8 cellular contexts compared by ENCODE assay signal in the genomic region with DNA sequence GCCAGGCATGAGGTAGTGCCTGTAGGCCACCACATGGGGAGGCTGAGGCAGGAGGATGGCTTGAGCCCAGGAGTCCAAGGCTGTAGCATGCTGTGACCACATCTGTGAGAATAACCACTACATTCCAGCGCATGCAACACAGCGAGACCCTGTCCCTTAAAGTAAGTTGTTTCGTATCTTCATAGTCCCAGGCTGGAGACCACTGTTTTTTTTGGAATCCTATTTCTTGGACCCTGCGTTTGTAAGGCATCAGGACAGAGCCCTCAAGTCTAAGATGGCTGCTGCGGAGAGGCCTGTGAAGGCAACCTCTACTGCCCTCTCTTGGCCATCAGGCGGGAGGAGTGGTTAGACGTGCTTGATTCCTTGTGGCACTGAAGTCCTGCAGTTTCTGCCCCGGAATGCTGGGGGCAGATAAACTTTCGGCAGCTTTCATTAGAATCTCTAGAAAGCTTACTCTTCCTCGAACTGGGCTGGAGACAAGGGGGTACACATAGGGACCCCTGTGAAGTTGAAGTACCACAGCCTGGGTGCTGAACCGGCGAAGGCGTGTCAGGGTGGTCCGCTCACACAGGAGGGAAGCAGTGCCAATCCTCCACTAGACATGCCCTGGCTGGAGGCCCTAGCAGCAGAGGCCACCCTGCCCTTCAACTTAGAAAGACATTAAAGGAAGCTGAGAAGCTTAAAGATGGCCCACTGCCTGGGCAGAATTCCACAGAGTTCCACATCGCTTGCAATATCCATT. TPM values are rescaled to one million over a fixed set of nuclear protein-coding genes. Genes with fewer than 3 reads are reported as not detected.
A peak's percentile ranks its signal among the peaks of the same experiment; 100 is the strongest.
DNase-seq lines count a peak whose midpoint lies in the region; ATAC-seq and TF ChIP-seq lines count a peak whose summit lies in the region.

No MANE protein-coding gene starts in this region.

- intact Hi-C loops in tibial artery (cut with DNase I; ENCODE audit: low total_unique reads) = no loop called here

- no peaks in the 10 kb centered on the region for H3K4me1 ChIP-seq in tibial artery

- no peaks in the 10 kb centered on the region for H3K9me3 Mint-ChIP-seq in endothelial cell (ENCODE audit: unreplicated experiment)
- no peaks in the 10 kb centered on the region for H3K9me3 Mint-ChIP-seq in osteocyte (ENCODE audit: unreplicated experiment)

- H3K27ac Mint-ChIP-seq in endothelial cell (ENCODE audit: unreplicated experiment) = no peak overlapping the region
- H3K27ac Mint-ChIP-seq in osteocyte (ENCODE audit: unreplicated experiment) = no peak overlapping the region

- H3K27ac ChIP-seq in coronary artery (no peak overlapping the region), tibial artery (no peak overlapping the region)

- H3K36me3 ChIP-seq in tibial artery = no peaks in the 10 kb centered on the region

- H3K36me3 Mint-ChIP-seq in endothelial cell (ENCODE audit: low read depth, unreplicated experiment) = peaks cover 8% of the 10 kb centered on the region
- H3K36me3 Mint-ChIP-seq in osteocyte (ENCODE audit: unreplicated experiment) = no peaks in the 10 kb centered on the region

- no peak overlapping the region for H3K4me3 Mint-ChIP-seq in endothelial cell (ENCODE audit: unreplicated experiment)
- no peak overlapping the region for H3K4me3 Mint-ChIP-seq in osteocyte (ENCODE audit: unreplicated experiment)

- H3K4me1 Mint-ChIP-seq in endothelial cell (ENCODE audit: unreplicated experiment) (no peaks in the 10 kb centered on the region), osteocyte (ENCODE audit: unreplicated experiment) (no peaks in the 10 kb centered on the region)

- no peaks in the 10 kb centered on the region for H3K27me3 ChIP-seq in tibial artery

- H3K4me3 ChIP-seq in coronary artery (no peak overlapping the region), tibial artery (no peak overlapping the region)

- DNase-seq in EH (ENCODE audit: low read depth) (peak; percentile 67), HT-29 (ENCODE audit: low spot score) (peak; percentile 66), SW480 (ENCODE audit: low spot score) (peak; percentile 33), endothelial cell (ENCODE audit: low spot score) (peak; percentile 67), osteocyte (ENCODE audit: extremely low spot score, unreplicated experiment) (no peak), coronary artery (ENCODE audit: low spot score) (no peak), tibial artery (no peak)

- TF ChIP-seq CTCF in endothelial cell (IDR thresholded peaks at IDR 0.05; ENCODE audit: unreplicated experiment) (peak; percentile 58), osteocyte (IDR thresholded peaks at IDR 0.05) (peak; percentile 56), coronary artery (IDR thresholded peaks at IDR 0.05) (no peak), tibial artery (IDR thresholded peaks at IDR 0.05) (no peak)

- no peak for ATAC-seq in HG02938 (IDR thresholded peaks at IDR 0.05; ENCODE audit: unreplicated experiment)

- no peaks in the 10 kb centered on the region for H3K9me3 ChIP-seq in tibial artery

- peaks cover 6% of the 10 kb centered on the region for H3K27me3 Mint-ChIP-seq in endothelial cell (ENCODE audit: unreplicated experiment)
- H3K27me3 Mint-ChIP-seq in osteocyte (ENCODE audit: unreplicated experiment) = no peaks in the 10 kb centered on the region

RNA-seq across cellular contexts. Expression of a gene that starts 36.6 kb away (rescaled TPM):
- 5.9 and 8.2 TPM in 2 replicates for total RNA-seq in HT-29 (2014; rRNA removed; shearing (Covaris generic))
- total RNA-seq in endothelial cell (ENCODE audit: unreplicated experiment) (13.5 TPM), osteocyte (12.2 and 13.9 TPM in 2 replicates)

RNA-seq across cellular contexts. Expression of a gene that starts 41.6 kb away (rescaled TPM):
- not detected in 2 replicates for total RNA-seq in HT-29 (2014; rRNA removed; shearing (Covaris generic))
- 2.0 TPM for total RNA-seq in endothelial cell (ENCODE audit: unreplicated experiment)
- total RNA-seq in osteocyte = 3.8 and 5.2 TPM in 2 replicates

RNA-seq across cellular contexts. Expression of a gene that starts 44.1 kb away (rescaled TPM):
- total RNA-seq in HT-29 (2014; rRNA removed; shearing (Covaris generic)) = 15.1 and 23.8 TPM in 2 replicates
- 195 TPM for total RNA-seq in endothelial cell (ENCODE audit: unreplicated experiment)
- 152 and 157 TPM in 2 replicates for total RNA-seq in osteocyte

Comparison
In these comparisons a context has a peak if more than half of its experiments do, and no peak if none do; other contexts are left out.
1. DNase-seq: peak in EH (single experiment), HT-29 (single experiment), SW480 (single experiment) and endothelial cell (single experiment); none in osteocyte (single experiment), coronary artery (single experiment) and tibial artery (0 of 2).
2. CTCF ChIP-seq: peak in endothelial cell (single experiment) and osteocyte (single experiment); none in coronary artery (single experiment) and tibial artery (0 of 2).